ENCODE assay signal across 8 cellular contexts in the genomic region with DNA sequence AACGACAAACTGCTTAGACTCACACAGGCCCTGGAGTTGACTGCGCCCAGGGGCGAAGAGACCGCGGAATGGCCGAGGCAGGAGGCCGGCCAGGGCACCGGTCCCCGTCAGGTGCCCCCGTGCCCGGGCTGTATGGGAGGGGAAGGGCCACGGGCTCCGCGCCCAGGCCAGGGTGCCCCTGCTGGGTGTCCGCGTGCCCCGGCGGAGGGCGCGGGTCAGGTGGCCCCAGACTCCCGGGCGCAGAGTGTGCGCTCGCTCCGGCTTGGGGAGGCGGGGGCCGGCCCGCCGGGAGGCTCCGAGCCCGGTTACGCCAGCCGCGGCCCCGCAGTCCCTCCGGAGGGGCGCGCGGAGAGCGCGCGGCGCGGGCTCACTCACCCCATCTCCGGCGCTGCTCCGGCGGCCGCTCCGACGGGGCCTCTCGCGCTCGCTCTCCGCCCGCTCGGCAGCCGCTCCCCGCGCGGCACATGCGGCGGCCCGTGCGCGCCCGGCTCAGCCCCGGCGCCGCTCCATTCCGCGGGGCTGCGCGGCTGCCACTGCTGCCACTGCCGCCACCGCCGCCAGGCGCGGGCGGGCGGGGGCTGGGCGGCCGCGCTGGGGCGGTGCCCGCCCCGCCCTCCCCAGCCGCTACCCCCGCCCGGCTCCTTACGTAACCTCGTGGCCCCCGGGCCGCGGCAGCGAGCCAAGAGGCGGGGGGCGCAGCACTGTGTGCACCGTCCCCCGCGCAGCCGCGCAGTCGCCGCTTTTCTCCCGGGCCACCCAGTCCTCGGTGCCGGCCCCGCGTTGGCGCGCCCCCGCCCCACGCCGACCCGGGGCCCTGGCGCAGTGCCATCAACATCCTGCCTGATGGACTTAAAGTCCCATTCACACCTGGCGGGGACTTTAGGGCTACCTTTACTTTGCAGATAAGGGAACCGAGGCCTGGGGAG. TPM values are rescaled to one million over a fixed set of nuclear protein-coding genes. Genes with fewer than 3 reads are reported as not detected.
A peak's percentile ranks its signal among the peaks of the same experiment; 100 is the strongest.
DNase-seq lines count a peak whose midpoint lies in the region; ATAC-seq and TF ChIP-seq lines count a peak whose summit lies in the region.

A gene (minus strand): TSS at position 565 of the 926 bp plus-strand sequence. CDS start 185 bp downstream, at position 380.

- POLR2A ChIA-PET in BJ (lab: Charles Lee): no interaction called here

- H3K27me3 ChIP-seq in BJ (ENCODE audit: control insufficient read depth, insufficient read depth, low read length) (peaks cover 7% of the 10 kb centered on the region), H7 (ENCODE audit: control insufficient read depth, insufficient read depth, low read length) (peaks cover 26% of the 10 kb centered on the region), duodenal mucosa (ENCODE audit: control insufficient read depth in 1 of 2, insufficient read depth in 2 of 2, low read length in 2 of 2) (peaks cover 3 to 14% of the 10 kb centered on the region in 2 donors), thoracic aorta (replicated peaks; ENCODE audit: insufficient read depth) (no peaks in the 10 kb centered on the region)

- H3K27ac ChIP-seq in SK-N-MC: no peak within 1 kb of the TSS
- H3K27ac ChIP-seq in duodenal mucosa (ENCODE audit: low read depth, low read length): peak within 1 kb of the TSS; percentile 8
- no peak within 1 kb of the TSS for H3K27ac ChIP-seq in thoracic aorta

- DNase-seq in BJ (ENCODE audit: low read depth) (no peak), H7 (peak; percentile 88), SK-N-MC (ENCODE audit: low read depth, low spot score) (no peak), medulla oblongata (ENCODE audit: extremely low spot score) (peak; percentile 22), thoracic aorta (ENCODE audit: low spot score) (no peak), posterior vena cava (ENCODE audit: low spot score) (no peak)

- H3K4me3 ChIP-seq in BJ (ENCODE audit: low read depth, low read length) (peak within 1 kb of the TSS; percentile 31), H7 (ENCODE audit: insufficient read depth, low read depth, low read length) (peak within 1 kb of the TSS; percentile 52), SK-N-MC (peak within 1 kb of the TSS; percentile 88), duodenal mucosa (ENCODE audit: low read depth in 1 of 2, low read length in 2 of 2) (peak within 1 kb of the TSS; percentile 52 to 66), thoracic aorta (peak within 1 kb of the TSS; percentile 68)

- CTCF ChIA-PET in BJ (lab: Yijun Ruan, JAX): no interaction called here

- H3K36me3 ChIP-seq in BJ (ENCODE audit: control insufficient read depth, insufficient read depth, low read length): no peaks in the 10 kb centered on the region
- no peaks in the 10 kb centered on the region for H3K36me3 ChIP-seq in H7 (replicated peaks; ENCODE audit: control insufficient read depth, insufficient read depth, low read length)
- H3K36me3 ChIP-seq in SK-N-MC (ENCODE audit: insufficient read depth, low read length): no peaks in the 10 kb centered on the region
- H3K36me3 ChIP-seq in duodenal mucosa (ENCODE audit: control insufficient read depth in 1 of 2, insufficient read depth in 2 of 2, low read length in 2 of 2): no peaks in the 10 kb centered on the region
- no peaks in the 10 kb centered on the region for H3K36me3 ChIP-seq in thoracic aorta

- no peaks in the 10 kb centered on the region for H3K9me3 ChIP-seq in SK-N-MC (ENCODE audit: low read depth, low read length)
- no peaks in the 10 kb centered on the region for H3K9me3 ChIP-seq in duodenal mucosa (ENCODE audit: control insufficient read depth in 1 of 2, low read length in 2 of 2)
- H3K9me3 ChIP-seq in thoracic aorta: no peaks in the 10 kb centered on the region

- ATAC-seq in thoracic aorta (ENCODE audit: insufficient number of reproducible peaks, low FRiP score, low read depth) (no peak), GM21390 (IDR thresholded peaks at IDR 0.05; ENCODE audit: unreplicated experiment) (no peak)

- H3K9ac ChIP-seq in SK-N-MC (ENCODE audit: insufficient read length) (peak within 1 kb of the TSS; percentile 68), duodenal mucosa (ENCODE audit: low read depth in 1 of 2, low read length in 2 of 2) (peak within 1 kb of the TSS; percentile 26 to 35)

- intact Hi-C loops in posterior vena cava (cut with DNase I): no loop called here

- TF ChIP-seq CTCF in BJ (IDR thresholded peaks at IDR 0.05; ENCODE audit: insufficient read depth, low read depth, low read length) (no peak), thoracic aorta (IDR thresholded peaks at IDR 0.05) (no peak)

- H3K4me1 ChIP-seq in duodenal mucosa (ENCODE audit: control insufficient read depth in 1 of 2, insufficient read depth in 2 of 2, low read length in 2 of 2) (peaks cover 0 to 9% of the 10 kb centered on the region in 2 donors), thoracic aorta (ENCODE audit: control insufficient read depth in 1 of 2, low read depth in 2 of 2) (peaks cover 0 to 5% of the 10 kb centered on the region in 2 donors)

RNA-seq across cellular contexts. Expression of the gene that starts here (rescaled TPM):
- polyA plus RNA-seq in BJ (2011; rRNA removed): 0.83 and 1.4 TPM in 2 replicates
- 3.3 and 4.0 TPM in 2 replicates for polyA minus RNA-seq in BJ (2011; rRNA and poly(A)+ RNA removed)
- 7.0 and 13.9 TPM in 2 replicates for total RNA-seq in H7 (2014; rRNA removed; shearing (Covaris generic))
- total RNA-seq in thoracic aorta: 1 to 10 TPM; 1.8 to 4.9 TPM
- 1 to 10 TPM; 2.7 to 3.0 TPM for total RNA-seq in posterior vena cava

Comparison
In these comparisons a context has a peak if more than half of its experiments do, and no peak if none do; other contexts are left out.
1. DNase-seq: peak in H7 (single experiment) and medulla oblongata (single experiment); none in BJ (single experiment), SK-N-MC (single experiment), thoracic aorta (single experiment) and posterior vena cava (single experiment).
2. H3K4me3 ChIP-seq: peak in every context shown above with its lines; median percentile 88 in SK-N-MC; 68 in thoracic aorta; 59 in duodenal mucosa; 52 in H7; 31 in BJ.